ENCODE assay signal across 33 cellular contexts in the genomic region with DNA sequence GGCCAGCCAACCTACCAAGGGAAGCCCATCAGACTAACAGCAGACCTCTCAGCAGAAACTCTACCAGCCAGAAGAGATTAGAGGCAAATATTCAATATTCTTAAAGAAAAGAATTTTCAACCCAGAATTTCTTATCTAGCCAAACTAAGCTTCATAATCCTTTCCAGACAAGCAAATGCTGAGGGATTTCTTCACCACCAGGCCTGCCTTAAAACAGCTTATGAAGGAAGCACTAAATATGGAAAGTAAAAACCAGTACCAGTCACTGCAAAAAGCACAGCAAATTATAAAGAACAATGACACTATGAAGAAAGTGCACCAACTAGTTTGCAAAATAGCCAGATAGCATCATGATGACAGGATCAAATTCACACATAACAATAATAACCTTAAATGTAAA. TPM values are rescaled to one million over a fixed set of nuclear protein-coding genes. Genes with fewer than 3 reads are reported as not detected.
"Had no signal": no experiment of that assay in that cellular context is flagged by ENCODE, and none has a peak within 500 bp of the region (broad histone marks: within the 10 kb centered on the region; RNA-seq: fewer than 3 reads in every experiment).

No MANE protein-coding gene starts in this region.

- ATAC-seq: activated CD8-positive, alpha-beta T cell treated with anti-CD3 and anti-CD28 coated beads for 36 hours; activated naive CD8-positive, alpha-beta T cell treated with anti-CD3 and anti-CD28 coated beads, Interleukin-2, amount 50 U/mL, for 24 hours; activated T-cell treated with anti-CD3 and anti-CD28 coated beads, Interleukin-2, amount 50 U/mL, for 4 hours; activated T-cell treated with anti-CD3 and anti-CD28 coated beads, Interleukin-2, amount 50 U/mL, for 72 hours; activated T-helper 17 cell treated with anti-CD3 and anti-CD28 coated beads, Interleukin-2, amount 50 U/mL, for 72 hours had no signal

- H3K9me3 ChIP-seq: adrenal gland had no signal

- H3K36me3 ChIP-seq: adrenal gland, ascending aorta, cardiac muscle cell had no signal

- H3K4me3 ChIP-seq: adrenal gland, ascending aorta, cardiac muscle cell had no signal

- H3K27me3 ChIP-seq: adrenal gland, ascending aorta, cardiac muscle cell had no signal

- H3K4me1 ChIP-seq: adrenal gland, ascending aorta had no signal

- H3K27ac ChIP-seq: adrenal gland, ascending aorta, cardiac muscle cell, VCaP had no signal

- DNase-seq: activated B cell treated with CpG ODN at 0.5 μM for 24 hours; activated CD4-positive, alpha-beta memory T cell treated with anti-CD3 and anti-CD28 coated beads for 36 hours; activated CD4-positive, alpha-beta T cell treated with anti-CD3 and anti-CD28 coated beads for 4 hours; activated CD4-positive, alpha-beta T cell treated with anti-CD3 and anti-CD28 coated beads, Interleukin-2, amount 10 ng/mL, durations not matched to agents 24 days and 14 days; activated CD4-positive, alpha-beta T cell treated with anti-CD3 and anti-CD28 coated beads, Interleukin-2, amount 50 U/mL, for 1 hour; activated CD4-positive, alpha-beta T cell treated with anti-CD3 and anti-CD28 coated beads, Interleukin-2, amount 50 U/mL, for 4 hours; activated CD4-positive, CD25-positive, alpha-beta regulatory T cell treated with anti-CD3 and anti-CD28 coated beads, Interleukin-2, amount 50 U/mL, for 72 hours; activated CD8-positive, alpha-beta memory T cell treated with anti-CD3 and anti-CD28 coated beads, Interleukin-2, amount 50 U/mL, for 4 hours; activated CD8-positive, alpha-beta T cell treated with anti-CD3 and anti-CD28 coated beads for 36 hours; activated effector memory CD4-positive, alpha-beta T cell treated with anti-CD3 and anti-CD28 coated beads, Interleukin-2, amount 50 U/mL, for 16 hours; activated gamma-delta T cell treated with Interleukin-2 at 50 U/mL for 16 hours; activated naive CD4-positive, alpha-beta T cell treated with anti-CD3 and anti-CD28 coated beads, Interleukin-2, amount 10 ng/mL, durations not matched to agents 7 days and 5 days; activated naive CD4-positive, alpha-beta T cell treated with Interleukin-2 at 50 U/mL for 16 hours; activated naive CD8-positive, alpha-beta T cell treated with anti-CD3 and anti-CD28 coated beads, Interleukin-2, amount 10 ng/mL, durations not matched to agents 7 days and 5 days; activated naive CD8-positive, alpha-beta T cell treated with anti-CD3 and anti-CD28 coated beads, Interleukin-2, amount 50 U/mL, for 24 hours; activated T-cell treated with anti-CD3 and anti-CD28 coated beads for 4 hours; activated T-cell treated with anti-CD3 and anti-CD28 coated beads, Interleukin-2, amount 50 U/mL, for 1 hour; activated T-cell treated with anti-CD3 and anti-CD28 coated beads, Interleukin-2, amount 50 U/mL, for 4 hours; activated T-cell treated with anti-CD3 and anti-CD28 coated beads, Interleukin-2, amount 50 U/mL, for 72 hours; adrenal gland; amygdala; anterior cingulate cortex; caudate nucleus; T-helper 1 cell; T-helper 2 cell; T-helper 9 cell had no signal

RNA-seq across cellular contexts. Expression of a gene that starts 30.6 kb away (rescaled TPM):
- total RNA-seq: activated B cell treated with CpG ODN at 0.5 μM for 24 hours; activated CD4-positive, alpha-beta memory T cell treated with anti-CD3 and anti-CD28 coated beads for 36 hours; activated CD4-positive, alpha-beta T cell treated with anti-CD3 and anti-CD28 coated beads, Interleukin-2, amount 10 ng/mL, durations not matched to agents 24 days and 14 days; activated CD8-positive, alpha-beta memory T cell treated with anti-CD3 and anti-CD28 coated beads for 36 hours; activated CD8-positive, alpha-beta T cell treated with anti-CD3 and anti-CD28 coated beads for 36 hours; activated naive CD8-positive, alpha-beta T cell treated with anti-CD3 and anti-CD28 coated beads, Interleukin-2, amount 10 ng/mL, durations not matched to agents 7 days and 5 days; activated T-helper 1 cell treated with anti-CD3 and anti-CD28 coated beads, Interleukin-12 subunit alpha, Interleukin-12 subunit beta, Interleukin-2, Interleukin-4 antibody, amounts not matched to agents 30 ng/mL and 10 ng/mL and 1 ng/mL, durations not matched to agents 14 hours and 24 hours and 36 hours; activated T-helper 17 cell treated with anti-CD3 and anti-CD28 coated beads, Interleukin-2, amount 50 U/mL, for 72 hours; bronchial epithelial cell; cardiac muscle cell had no signal

RNA-seq across cellular contexts. Expression of a gene that starts 39.5 kb away (rescaled TPM):
- total RNA-seq: cardiac muscle cell had no signal
